8 cellular contexts compared by ENCODE assay signal in the genomic region with DNA sequence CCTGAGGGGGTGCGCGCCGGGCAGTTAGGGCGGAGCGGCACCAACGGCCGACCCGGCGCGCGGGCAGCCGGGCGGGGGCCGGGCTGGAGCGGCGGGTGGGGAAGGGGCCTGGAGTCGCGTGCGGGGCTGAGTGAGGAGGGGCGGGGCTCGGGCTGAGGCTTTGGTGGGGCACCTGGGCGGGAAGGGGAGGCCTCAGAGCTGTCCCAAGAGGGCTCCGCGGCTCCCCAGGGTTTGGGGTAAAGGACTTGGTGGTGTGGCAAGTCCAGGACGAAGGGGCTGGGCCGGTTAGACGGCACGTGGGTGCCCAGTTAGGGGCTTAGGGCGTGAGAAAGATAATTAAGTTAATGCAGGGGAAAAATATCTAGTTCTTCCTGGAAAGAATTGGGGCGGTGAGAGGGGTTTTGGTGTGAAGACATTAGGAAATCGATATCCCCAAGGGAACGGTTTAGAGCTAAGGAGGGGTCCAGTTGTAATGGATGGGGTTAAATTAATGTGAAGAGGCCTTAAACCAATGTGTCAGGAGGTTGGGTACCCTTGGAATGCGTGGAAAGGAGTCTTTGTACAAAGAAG. TPM values are rescaled to one million over a fixed set of nuclear protein-coding genes. Genes with fewer than 3 reads are reported as not detected.
DNase-seq lines count a peak whose midpoint lies in the region; ATAC-seq and TF ChIP-seq lines count a peak whose summit lies in the region.

No MANE protein-coding gene starts in this region.

- no peak overlapping the region for H2AFZ ChIP-seq in Loucy (ENCODE audit: low read length)

- intact Hi-C loops in lower leg skin (cut with DNase I; ENCODE audit: low total_unique reads), result no loop called here

- TF ChIP-seq POLR2A in lower leg skin (IDR thresholded peaks at IDR 0.05), result no peak

- in situ Hi-C loops in astrocyte of the spinal cord (cut with HindIII; ENCODE audit: low sequenced_read_pairs), result no loop called here

- H3K4me1 ChIP-seq in Loucy (ENCODE audit: insufficient read depth, low read length, poor library complexity, severe bottlenecking), result peaks cover 15% of the 10 kb centered on the region

- peak overlapping the region; percentile 93 for H3K9ac ChIP-seq in Loucy (ENCODE audit: low read depth, low read length, poor library complexity, severe bottlenecking)

- no peaks in the 10 kb centered on the region for H3K27me3 ChIP-seq in Loucy (ENCODE audit: insufficient read depth, low read length, poor library complexity, severe bottlenecking)

- H3K36me3 ChIP-seq in Loucy (ENCODE audit: insufficient read depth, low read length), result peaks cover 30% of the 10 kb centered on the region; the same call in 1 of the 2 replicates

- peaks cover 52% of the 10 kb centered on the region for H4K20me1 ChIP-seq in Loucy (ENCODE audit: insufficient read depth, low read length, poor library complexity, severe bottlenecking)

- TF ChIP-seq CTCF in AG10803 (conservative IDR thresholded peaks at IDR 0.05; ENCODE audit: low read length) (no peak), Loucy (conservative IDR thresholded peaks at IDR 0.05; ENCODE audit: low read length) (no peak), astrocyte of the spinal cord (IDR thresholded peaks at IDR 0.05; ENCODE audit: low read depth, low read length) (no peak), lower leg skin (IDR thresholded peaks at IDR 0.05) (no peak)

- H3K4me3 ChIP-seq in AG10803 (ENCODE audit: low read length), result peak overlapping the region; percentile 65
- peak overlapping the region; percentile 93 for H3K4me3 ChIP-seq in Loucy (ENCODE audit: low read length, poor library complexity, severe bottlenecking)
- H3K4me3 ChIP-seq in astrocyte of the spinal cord (ENCODE audit: low read depth, low read length), result peak overlapping the region; percentile 93
- peak overlapping the region; percentile 77 for H3K4me3 ChIP-seq in lower leg skin (ENCODE audit: low read depth, poor library complexity, severe bottlenecking)

- no peaks in the 10 kb centered on the region for H3F3A ChIP-seq in Loucy (ENCODE audit: low read depth)

- no peak for ATAC-seq in GM21423 (IDR thresholded peaks at IDR 0.05; ENCODE audit: unreplicated experiment)
- no peak for ATAC-seq in GM19397 (IDR thresholded peaks at IDR 0.05; ENCODE audit: unreplicated experiment)

- DNase-seq in AG10803 (ENCODE audit: low read depth) (no peak), astrocyte of the spinal cord (ENCODE audit: low read depth, low spot score) (no peak), lower leg skin (ENCODE audit: low spot score in 2 of 2) (peak; percentile 43 to 90), ecto neural progenitor cell (ENCODE audit: low spot score) (no peak)
- DNase-seq in stimulated activated CD8-positive, alpha-beta memory T cell treated with anti-CD3 and anti-CD28 coated beads, Interleukin-7, amount 100 ng/mL, for 24 hours (ENCODE audit: low read depth), result peak; percentile 12

- H3K79me2 ChIP-seq in Loucy (ENCODE audit: insufficient read depth, low read length), result peaks cover 62% of the 10 kb centered on the region

- peak overlapping the region; percentile 91 for H3K4me2 ChIP-seq in Loucy (ENCODE audit: low read depth, low read length, poor library complexity, severe bottlenecking)

- no peaks in the 10 kb centered on the region for H3K9me2 ChIP-seq in Loucy (replicated peaks; ENCODE audit: low read depth, low read length)

- H3K9me3 ChIP-seq in Loucy (ENCODE audit: insufficient read depth, low read depth, low read length), result no peaks in the 10 kb centered on the region

- WGBS in lower leg skin, 2 donors, result 1% methylated on average over 13 to 28 of the region's 33 CpGs

RNA-seq across cellular contexts. Expression of gene ZNF574, which starts 0.5 kb away (rescaled TPM):
- total RNA-seq in lower leg skin, result 10 to 100 TPM; 28.4 to 52.1 (median 30.8) TPM

RNA-seq across cellular contexts. Expression of gene GRIK5, which starts 6.5 kb away (rescaled TPM):
- total RNA-seq in lower leg skin, result 1 to 10 TPM in 1 of 4 donors, under 1 TPM in 3; 0.11 to 1.4 (median 0.82) TPM

RNA-seq across cellular contexts. Expression of gene POU2F2, which starts 55.8 kb away (rescaled TPM):
- 1 to 10 TPM in 2 of 4 donors, under 1 TPM in 2; 0.67 to 3.8 (median 1.0) TPM for total RNA-seq in lower leg skin

Comparison
In these comparisons a context has a peak if more than half of its experiments do, and no peak if none do; other contexts are left out.
1. DNase-seq: peak in lower leg skin (2 of 2) and stimulated activated CD8-positive, alpha-beta memory T cell treated with anti-CD3 and anti-CD28 coated beads, Interleukin-7, amount 100 ng/mL, for 24 hours (single experiment); none in AG10803 (single experiment), astrocyte of the spinal cord (single experiment) and ecto neural progenitor cell (single experiment).
2. Peak in every context shown above with its lines, with median percentiles within 50 percentile points of each other: H3K4me3 ChIP-seq.